Comparison of ENCODE assay signal across 21 cellular contexts in the genomic region with DNA sequence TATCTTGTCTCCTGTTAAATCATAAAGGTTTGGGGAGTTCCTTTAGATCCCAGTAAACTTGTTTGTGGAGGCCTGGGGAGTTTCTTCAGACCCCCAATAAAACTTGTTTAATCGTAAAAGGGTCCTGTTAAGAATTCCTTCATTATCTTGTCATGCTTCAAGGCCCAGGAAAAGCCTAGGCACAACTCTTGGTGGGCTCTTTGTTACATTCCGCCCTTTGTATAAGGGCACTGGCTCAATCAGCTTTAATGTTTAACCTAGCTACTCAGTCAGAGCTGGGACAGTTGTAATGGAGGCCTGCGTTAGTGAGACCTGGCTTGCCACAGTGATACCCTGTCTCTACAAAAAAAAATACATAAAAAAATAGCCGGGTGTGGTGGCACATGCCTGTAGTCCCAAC.
"Had no signal": no experiment of that assay in that cellular context is flagged by ENCODE, and none has a peak within 500 bp of the region (broad histone marks: within the 10 kb centered on the region; RNA-seq: fewer than 3 reads in every experiment).

No MANE protein-coding gene starts in this region.

- H3K36me3 ChIP-seq: brain microvascular endothelial cell, cardiac muscle cell had no signal

- H3K4me3 ChIP-seq: cardiac muscle cell had no signal

- DNase-seq: activated CD4-positive, alpha-beta memory T cell treated with anti-CD3 and anti-CD28 coated beads for 36 hours; activated CD4-positive, alpha-beta T cell treated with anti-CD3 and anti-CD28 coated beads, Interleukin-2, amount 10 ng/mL, durations not matched to agents 24 days and 14 days; activated CD4-positive, CD25-positive, alpha-beta regulatory T cell treated with anti-CD3 and anti-CD28 coated beads, Interleukin-2, amount 50 U/mL, for 72 hours; activated CD8-positive, alpha-beta memory T cell treated with anti-CD3 and anti-CD28 coated beads for 24 hours; activated gamma-delta T cell; activated naive CD4-positive, alpha-beta T cell treated with anti-CD3 and anti-CD28 coated beads for 36 hours; activated T-cell treated with anti-CD3 and anti-CD28 coated beads, Interleukin-2, amount 50 U/mL, for 4 hours; amygdala; brain microvascular endothelial cell; Karpas-422; MM.1S; NCI-H1436; NCI-H1694 treated with DMSO at 0.1 percent for 48 hours; NCI-H2029 treated with DMSO at 0.1 percent for 48 hours; NCI-H510A treated with DMSO at 0.1 percent for 48 hours; NCI-H69; NK-92 treated with Interleukin-12 subunit alpha and Interleukin-12 subunit beta, amount 100 ng/mL, for 24 hours; OCI-M1; SHP77 treated with DMSO at 0.1 percent for 48 hours had no signal

- ATAC-seq: activated T-cell treated with anti-CD3 and anti-CD28 coated beads, Interleukin-2, amount 50 U/mL, for 4 hours; Panc1 had no signal

- H3K27me3 ChIP-seq: brain microvascular endothelial cell, cardiac muscle cell had no signal

- H3K27ac ChIP-seq: brain microvascular endothelial cell had no signal
